In genomic region chr12:24861751-24862575, GRCh38 we compare ENCODE assay signal across 15 cellular contexts.
DNase-seq lines count a peak whose midpoint lies in the region; ATAC-seq, FAIRE-seq and TF ChIP-seq lines count a peak whose summit lies in the region.
"Had no signal": no experiment of that assay in that cellular context is flagged by ENCODE, and none has a peak within 500 bp of the region (broad histone marks: within the 10 kb centered on the region; RNA-seq: fewer than 3 reads in every experiment).

No MANE protein-coding gene starts in this region.

- peak overlapping the region; percentile 1 for H3K4me2 ChIP-seq in astrocyte (ENCODE audit: low read length)

- no peak for TF ChIP-seq POLR2A in ovary (IDR thresholded peaks at IDR 0.05)

- no peaks in the 10 kb centered on the region for H3K27me3 ChIP-seq in astrocyte (ENCODE audit: insufficient read depth, low read length)
- H3K27me3 ChIP-seq in naive thymus-derived CD4-positive, alpha-beta T cell (ENCODE audit: control insufficient read depth in 2 of 2, insufficient read depth in 2 of 2, low read length in 2 of 2) = no peaks in the 10 kb centered on the region
- H3K27me3 ChIP-seq in ovary = no peaks in the 10 kb centered on the region

- DNase-seq in astrocyte (ENCODE audit: low read depth) = peak; percentile 88
- DNase-seq in naive thymus-derived CD4-positive, alpha-beta T cell = no peak
- DNase-seq in ovary = no peak
- no peak for DNase-seq in AG08395 (ENCODE audit: low spot score)
- DNase-seq in CD1c-positive myeloid dendritic cell (ENCODE audit: extremely low spot score) = no peak
- DNase-seq: activated T-cell treated with anti-CD3 and anti-CD28 coated beads, Interleukin-2, amount 50 U/mL, for 72 hours; DMS153; effector memory CD8-positive, alpha-beta T cell; left ventricle myocardium inferior; NCI-H446 treated with DMSO at 0.1 percent for 48 hours; stimulated activated naive CD8-positive, alpha-beta T cell treated with anti-CD3 and anti-CD28 coated beads, Interleukin-15, Interleukin-2, amounts not matched to agents 100 U/mL and 50 U/mL, for 24 hours; T-helper 17 cell had no signal

- intact Hi-C loops in naive thymus-derived CD4-positive, alpha-beta T cell (cut with micrococcal nuclease) = no loop called here
- intact Hi-C loops in ovary (cut with DNase I) = no loop called here

- peaks cover 12% of the 10 kb centered on the region for H4K20me1 ChIP-seq in astrocyte (ENCODE audit: insufficient read depth, low read length)

- ATAC-seq in GM19328 (IDR thresholded peaks at IDR 0.05; ENCODE audit: unreplicated experiment) (peak; percentile 60), HG03025 (IDR thresholded peaks at IDR 0.05; ENCODE audit: low FRiP score, unreplicated experiment) (peak; percentile 93), GM19351 (IDR thresholded peaks at IDR 0.05; ENCODE audit: unreplicated experiment) (no peak)
- ATAC-seq in naive thymus-derived CD4-positive, alpha-beta T cell = peak; percentile 41
- ATAC-seq: effector memory CD8-positive, alpha-beta T cell; stimulated activated naive CD8-positive, alpha-beta T cell treated with anti-CD3 and anti-CD28 coated beads, Interleukin-15, Interleukin-2, amounts not matched to agents 100 U/mL and 50 U/mL, for 24 hours; T-helper 17 cell had no signal

- FAIRE-seq in astrocyte (lab: Jason Lieb, UNC) = no peak

- peaks cover 2% of the 10 kb centered on the region for H3K9me3 Mint-ChIP-seq in astrocyte (ENCODE audit: unreplicated experiment)
- peaks cover 0 to 15% (median 2%) of the 10 kb centered on the region in 11 donors for H3K9me3 Mint-ChIP-seq in naive thymus-derived CD4-positive, alpha-beta T cell
- H3K9me3 Mint-ChIP-seq: effector memory CD8-positive, alpha-beta T cell had no signal

- no peak overlapping the region for H3K9ac ChIP-seq in astrocyte (ENCODE audit: low read length)

- H3K36me3 Mint-ChIP-seq in astrocyte (ENCODE audit: low read depth, unreplicated experiment) = peaks cover 33% of the 10 kb centered on the region
- peaks cover 0 to 24% (median 0%) of the 10 kb centered on the region in 5 donors for H3K36me3 Mint-ChIP-seq in naive thymus-derived CD4-positive, alpha-beta T cell

- H3K79me2 ChIP-seq in astrocyte (ENCODE audit: insufficient read depth, low read length) = no peaks in the 10 kb centered on the region

- H3K36me3 ChIP-seq in astrocyte (ENCODE audit: insufficient read depth, low read length) (peaks cover 3% of the 10 kb centered on the region), ovary (no peaks in the 10 kb centered on the region)
- H3K36me3 ChIP-seq in naive thymus-derived CD4-positive, alpha-beta T cell (ENCODE audit: control insufficient read depth in 2 of 3, insufficient read depth in 3 of 3, low read length in 3 of 3) = no peaks in the 10 kb centered on the region
- H3K36me3 ChIP-seq: left ventricle myocardium inferior had no signal

- peak overlapping the region; percentile 42 for H3K27ac ChIP-seq in astrocyte (ENCODE audit: low read depth, low read length)
- no peak overlapping the region for H3K27ac ChIP-seq in naive thymus-derived CD4-positive, alpha-beta T cell (ENCODE audit: low read depth, low read length)
- no peak overlapping the region for H3K27ac ChIP-seq in ovary
- H3K27ac ChIP-seq: left ventricle myocardium inferior had no signal

- no peak for TF ChIP-seq EP300 in ovary (IDR thresholded peaks at IDR 0.05)

- H3K9me3 ChIP-seq in astrocyte (ENCODE audit: insufficient read depth, low read depth, low read length) (no peaks in the 10 kb centered on the region), ovary (no peaks in the 10 kb centered on the region)
- H3K9me3 ChIP-seq in naive thymus-derived CD4-positive, alpha-beta T cell (ENCODE audit: control insufficient read depth in 2 of 3, low read length in 3 of 3) = no peaks in the 10 kb centered on the region
- H3K9me3 ChIP-seq: left ventricle myocardium inferior had no signal

- POLR2A ChIA-PET in naive thymus-derived CD4-positive, alpha-beta T cell (lab: Charles Lee) = no interaction called here

- H3K27ac Mint-ChIP-seq in astrocyte (ENCODE audit: unreplicated experiment) = peak overlapping the region; percentile 95
- peak overlapping the region in 1 of 9 donors; percentile 31 for H3K27ac Mint-ChIP-seq in naive thymus-derived CD4-positive, alpha-beta T cell
- H3K27ac Mint-ChIP-seq: activated T-cell treated with anti-CD3 and anti-CD28 coated beads, Interleukin-2, amount 50 U/mL, for 72 hours; effector memory CD8-positive, alpha-beta T cell; T-helper 17 cell had no signal

- H3K27me3 Mint-ChIP-seq in astrocyte (ENCODE audit: low read depth, unreplicated experiment) = no peaks in the 10 kb centered on the region
- H3K27me3 Mint-ChIP-seq in naive thymus-derived CD4-positive, alpha-beta T cell = peaks cover 0 to 8% (median 0%) of the 10 kb centered on the region in 5 donors
- H3K27me3 Mint-ChIP-seq: effector memory CD8-positive, alpha-beta T cell; T-helper 17 cell had no signal

- TF ChIP-seq CTCF in astrocyte (IDR thresholded peaks at IDR 0.05; ENCODE audit: insufficient read depth, low read depth, low read length) (no peak), ovary (IDR thresholded peaks at IDR 0.05) (no peak)

- H2AFZ ChIP-seq in astrocyte (ENCODE audit: low read depth, low read length) = no peak overlapping the region

- peaks cover 65% of the 10 kb centered on the region for H3K4me1 Mint-ChIP-seq in astrocyte (ENCODE audit: low read depth, unreplicated experiment)
- peaks cover 0 to 23% (median 0%) of the 10 kb centered on the region in 7 donors for H3K4me1 Mint-ChIP-seq in naive thymus-derived CD4-positive, alpha-beta T cell
- H3K4me1 Mint-ChIP-seq: T-helper 17 cell had no signal

- CTCF ChIA-PET in naive thymus-derived CD4-positive, alpha-beta T cell (lab: Charles Lee) = no interaction called here

- H3K4me1 ChIP-seq in astrocyte (ENCODE audit: insufficient read depth, low read length) (peaks cover 21% of the 10 kb centered on the region), ovary (ENCODE audit: insufficient read depth) (no peaks in the 10 kb centered on the region)
- no peaks in the 10 kb centered on the region for H3K4me1 ChIP-seq in naive thymus-derived CD4-positive, alpha-beta T cell (ENCODE audit: control insufficient read depth in 2 of 2, insufficient read depth in 2 of 2, low read length in 2 of 2)
- H3K4me1 ChIP-seq: left ventricle myocardium inferior had no signal

- peak overlapping the region; percentile 63 for H3K4me3 Mint-ChIP-seq in astrocyte (ENCODE audit: unreplicated experiment)
- no peak overlapping the region for H3K4me3 Mint-ChIP-seq in naive thymus-derived CD4-positive, alpha-beta T cell
- H3K4me3 Mint-ChIP-seq: activated T-cell treated with anti-CD3 and anti-CD28 coated beads, Interleukin-2, amount 50 U/mL, for 72 hours; effector memory CD8-positive, alpha-beta T cell; T-helper 17 cell had no signal

- 96 to 100% (median 98%) methylated on average over 1 of the region's 1 CpG for WGBS in ovary, 3 donors

- H3K4me3 ChIP-seq in astrocyte (ENCODE audit: insufficient read depth, low read depth, low read length) (no peak overlapping the region), ovary (no peak overlapping the region)
- H3K4me3 ChIP-seq in naive thymus-derived CD4-positive, alpha-beta T cell (ENCODE audit: low read length) = no peak overlapping the region
- H3K4me3 ChIP-seq: left ventricle myocardium inferior had no signal
